16 cellular contexts compared by ENCODE assay signal in genomic region chr6:7175463-7175862, GRCh38.
DNase-seq lines count a peak whose midpoint lies in the region; ATAC-seq, FAIRE-seq and TF ChIP-seq lines count a peak whose summit lies in the region.
"Had no signal": no experiment of that assay in that cellular context is flagged by ENCODE, and none has a peak within 500 bp of the region (broad histone marks: within the 10 kb centered on the region; RNA-seq: fewer than 3 reads in every experiment).

No MANE protein-coding gene starts in this region.

- FAIRE-seq in K562 (lab: Jason Lieb, UNC), result no peak
- FAIRE-seq: colon had no signal

- POLR2A ChIA-PET in K562 (lab: Yijun Ruan, JAX), result interaction anchor here (0.8 to 1.0 kb wide), 2 partner anchors 9 to 10 kb away, joined by 3 to 4 read pairs; no protein-coding TSS in a partner anchor

- no peak for TF ChIP-seq RAD21 in K562 (CRISPR knock-in tag; conservative IDR thresholded peaks at IDR 0.05 in 1 of 2, IDR thresholded peaks at IDR 0.05 in 1 of 2)

- intact Hi-C loops in K562 (cut with micrococcal nuclease), result no loop called here

- BruUV-seq in K562 (replicated peaks; lab: Mats Ljungman, UMichigan), result no TSS peak

- in situ Hi-C loops in GM23248 (cut with MboI), result no loop called here
- in situ Hi-C loops in K562 (cut with MboI), result no loop called here

- H3K79me2 ChIP-seq in GM23248 (ENCODE audit: insufficient read depth), result peaks cover 100% of the 10 kb centered on the region
- H3K79me2 ChIP-seq in K562 (ENCODE audit: control insufficient read depth, insufficient read depth, low read length), result peaks cover 93% of the 10 kb centered on the region

- no peaks in the 10 kb centered on the region for H4K20me1 ChIP-seq in GM23248 (ENCODE audit: insufficient read depth)
- H4K20me1 ChIP-seq in K562 (replicated peaks; ENCODE audit: control insufficient read depth, insufficient read depth, low read length), result no peaks in the 10 kb centered on the region

- TF ChIP-seq CTCF in K562 (IDR thresholded peaks at IDR 0.05 in 2 of 3, conservative IDR thresholded peaks at IDR 0.05 in 1 of 3; ENCODE audit: insufficient read depth in 2 of 3, low read depth in 1 of 3, low read length in 3 of 3), result no peak

- H3K4me2 ChIP-seq in GM23248 (ENCODE audit: unreplicated experiment) (no peak overlapping the region), K562 (ENCODE audit: insufficient read depth, low read length) (no peak overlapping the region)

- CTCF ChIA-PET in K562 (lab: Yijun Ruan, JAX; ENCODE audit: low intra/inter-chr PET ratio), result no interaction called here

- no peaks in the 10 kb centered on the region for H3K9me1 ChIP-seq in K562 (ENCODE audit: control insufficient read depth, insufficient read depth, low read length)

- peaks cover 30% of the 10 kb centered on the region for H3K4me1 ChIP-seq in GM23248 (ENCODE audit: insufficient read depth)
- H3K4me1 ChIP-seq in K562 (replicated peaks in 1 of 2; ENCODE audit: control insufficient read depth in 2 of 2, insufficient read depth in 2 of 2, low read length in 2 of 2), result peaks cover 43 to 57% of the 10 kb centered on the region in 2 experiments

- H3K27ac Mint-ChIP-seq in stimulated activated naive B cell treated with anti-CD40 and anti-IgM and Interleukin-4, amounts not matched to agents 10 μg/mL and 1 μg/mL and 100 μg/mL, for 72 hours, result peak overlapping the region; percentile 31
- H3K27ac Mint-ChIP-seq: activated CD8-positive, alpha-beta memory T cell treated with anti-CD3 and anti-CD28 coated beads, Interleukin-2, amount 10 ng/mL, durations not matched to agents 7 days and 5 days had no signal

- H2AFZ ChIP-seq in GM23248 (no peak overlapping the region), K562 (ENCODE audit: low read depth, low read length) (no peak overlapping the region)

- DNase-seq in GM23248 (no peak), K562 (ENCODE audit: extremely low read depth in 1 of 4, low spot score in 3 of 4) (no peak), iris pigment epithelial cell (ENCODE audit: low read depth) (peak; percentile 42), activated gamma-delta T cell (lab: John Stamatoyannopoulos, UW) (no peak)
- no peak for DNase-seq in stimulated activated naive B cell treated with anti-CD40 and anti-IgM and Interleukin-4, amounts not matched to agents 10 μg/mL and 1 μg/mL and 100 μg/mL, for 72 hours
- DNase-seq in stimulated activated CD4-positive, alpha-beta T cell treated with anti-CD3 and anti-CD28 coated beads, Interleukin-2, amount 100 ng/mL, for 48 hours, result no peak
- DNase-seq: activated CD4-positive, alpha-beta T cell treated with anti-CD3 and anti-CD28 coated beads for 1 hour; activated CD8-positive, alpha-beta memory T cell treated with anti-CD3 and anti-CD28 coated beads, Interleukin-2, amount 10 ng/mL, durations not matched to agents 7 days and 5 days; activated effector memory CD4-positive, alpha-beta T cell treated with Interleukin-2 at 50 U/mL for 16 hours; DMS 273 treated with DMSO at 0.1 percent for 48 hours; Karpas-422; NCI-H69; stimulated activated CD4-positive, alpha-beta T cell treated with anti-CD3 and anti-CD28 coated beads, Interleukin-2, amount 100 ng/mL, for 24 hours; T1000 had no signal

- H3K27me3 ChIP-seq in GM23248 (replicated peaks; ENCODE audit: insufficient read depth) (no peaks in the 10 kb centered on the region), K562 (ENCODE audit: control insufficient read depth in 2 of 2, insufficient read depth in 2 of 2, low read length in 2 of 2) (no peaks in the 10 kb centered on the region; a peak in 1 of 5 replicates)

- no peak overlapping the region for H3K4me3 ChIP-seq in GM23248
- H3K4me3 ChIP-seq in K562, result no peak overlapping the region

- H3K9me3 ChIP-seq in GM23248 (ENCODE audit: low read depth), result no peaks in the 10 kb centered on the region
- H3K9me3 ChIP-seq in K562 (replicated peaks; ENCODE audit: control insufficient read depth, insufficient read depth, low read depth, low read length), result no peaks in the 10 kb centered on the region

- H3K36me3 ChIP-seq in GM23248 (ENCODE audit: low read depth) (peaks cover 12% of the 10 kb centered on the region; the same call in 1 of the 2 replicates), K562 (ENCODE audit: control insufficient read depth, insufficient read depth, low read length) (peaks cover 52% of the 10 kb centered on the region)

- no peaks in the 10 kb centered on the region for H3K9me3 Mint-ChIP-seq in stimulated activated naive B cell treated with anti-CD40 and anti-IgM and Interleukin-4, amounts not matched to agents 10 μg/mL and 1 μg/mL and 100 μg/mL, for 72 hours

- H3K4me1 Mint-ChIP-seq in stimulated activated naive B cell treated with anti-CD40 and anti-IgM and Interleukin-4, amounts not matched to agents 10 μg/mL and 1 μg/mL and 100 μg/mL, for 72 hours, result peaks cover 15 to 24% of the 10 kb centered on the region in 2 donors
- H3K4me1 Mint-ChIP-seq: activated CD8-positive, alpha-beta memory T cell treated with anti-CD3 and anti-CD28 coated beads, Interleukin-2, amount 10 ng/mL, durations not matched to agents 7 days and 5 days had no signal

- ATAC-seq in K562, result no peak
- no peak for ATAC-seq in stimulated activated naive B cell treated with anti-CD40 and anti-IgM and Interleukin-4, amounts not matched to agents 10 μg/mL and 1 μg/mL and 100 μg/mL, for 72 hours (replicated peaks)
- ATAC-seq in HG02885 (IDR thresholded peaks at IDR 0.05; ENCODE audit: poor library complexity, unreplicated experiment), result no peak
- ATAC-seq: activated CD8-positive, alpha-beta memory T cell treated with anti-CD3 and anti-CD28 coated beads, Interleukin-2, amount 10 ng/mL, durations not matched to agents 7 days and 5 days had no signal

- H3K27me3 Mint-ChIP-seq in stimulated activated naive B cell treated with anti-CD40 and anti-IgM and Interleukin-4, amounts not matched to agents 10 μg/mL and 1 μg/mL and 100 μg/mL, for 72 hours, result no peaks in the 10 kb centered on the region
- H3K27me3 Mint-ChIP-seq: activated CD8-positive, alpha-beta memory T cell treated with anti-CD3 and anti-CD28 coated beads, Interleukin-2, amount 10 ng/mL, durations not matched to agents 7 days and 5 days had no signal

- H3F3A ChIP-seq in GM23248 (ENCODE audit: insufficient read depth), result 0 out of 2 replicates have a peak, but pooled peaks cover 11% of the 10 kb centered on the region

- no peak overlapping the region; the same call in 1 of the 2 replicates for H3K9ac ChIP-seq in GM23248
- peak overlapping the region in 1 of 2 experiments; percentile 7; a peak in 1 of 4 replicates for H3K9ac ChIP-seq in K562 (ENCODE audit: insufficient read depth in 1 of 2, low read depth in 2 of 2, low read length in 2 of 2)

- H3K9me2 ChIP-seq in GM23248 (ENCODE audit: insufficient read depth), result no peaks in the 10 kb centered on the region

- no peak for TF ChIP-seq POLR2A in K562 (conservative IDR thresholded peaks at IDR 0.05)

- TF ChIP-seq EP300 in K562 (IDR thresholded peaks at IDR 0.05; ENCODE audit: low read length), result no peak

- 75 to 76% methylated on average over 5 of the region's 5 CpGs for WGBS in GM23248 (ENCODE audit: low coverage in 1 of 2, low lambda C conversion rate in 2 of 2, missing lambda C conversion rate in 2 of 2), 2 experiments
- WGBS in K562 (ENCODE audit: insufficient coverage, low coverage, missing lambda C conversion rate), result 89% methylated on average over 5 of the region's 5 CpGs

- peaks cover 23 to 29% of the 10 kb centered on the region in 2 donors for H3K36me3 Mint-ChIP-seq in stimulated activated naive B cell treated with anti-CD40 and anti-IgM and Interleukin-4, amounts not matched to agents 10 μg/mL and 1 μg/mL and 100 μg/mL, for 72 hours

- H3K27ac ChIP-seq in GM23248, result peak overlapping the region; percentile 5; the same call in 1 of the 2 replicates
- no peak overlapping the region for H3K27ac ChIP-seq in K562 (ENCODE audit: extremely low read depth, low read depth, low read length)

- no peak overlapping the region for H3K4me3 Mint-ChIP-seq in stimulated activated naive B cell treated with anti-CD40 and anti-IgM and Interleukin-4, amounts not matched to agents 10 μg/mL and 1 μg/mL and 100 μg/mL, for 72 hours
- H3K4me3 Mint-ChIP-seq: activated CD8-positive, alpha-beta memory T cell treated with anti-CD3 and anti-CD28 coated beads, Interleukin-2, amount 10 ng/mL, durations not matched to agents 7 days and 5 days had no signal

TF ChIP-seq in K562, 482 proteins besides CTCF, POLR2A, EP300 and RAD21 (continues in another document):
- TF ChIP-seq ZNF76 (CRISPR knock-in tag; IDR thresholded peaks at IDR 0.05; ENCODE audit: borderline replicate concordance), result 0 out of 2 replicates have a peak, but pooled peaks have one; percentile 24
- no peak for TF ChIP-seq CEBPB (tag; IDR thresholded peaks at IDR 0.05)
- no peak for TF ChIP-seq SRSF1 (IDR thresholded peaks at IDR 0.05; ENCODE audit: low read depth, low read length)
- no peak for TF ChIP-seq COPS2 (conservative IDR thresholded peaks at IDR 0.05)
- TF ChIP-seq LARP7 (IDR thresholded peaks at IDR 0.05), result no peak
- TF ChIP-seq CHD2 (IDR thresholded peaks at IDR 0.05; ENCODE audit: low read depth, low read length), result no peak
- TF ChIP-seq ATF6 (CRISPR knock-in tag; IDR thresholded peaks at IDR 0.05), result 0 out of 2 replicates have a peak, but pooled peaks have one; percentile 58
- TF ChIP-seq NFATC3 (IDR thresholded peaks at IDR 0.05), result no peak
- no peak for TF ChIP-seq E2F6 (IDR thresholded peaks at IDR 0.05; ENCODE audit: borderline replicate concordance in 1 of 2, extremely low read depth in 1 of 2, insufficient read depth in 1 of 2, insufficient read length in 1 of 2, low read depth in 1 of 2, low read length in 1 of 2, poor library complexity in 1 of 2, severe bottlenecking in 1 of 2)
- TF ChIP-seq NR2F6 (CRISPR knock-in tag; IDR thresholded peaks at IDR 0.05), result no peak
